ENCODE assay signal across 9 cellular contexts in the genomic region with DNA sequence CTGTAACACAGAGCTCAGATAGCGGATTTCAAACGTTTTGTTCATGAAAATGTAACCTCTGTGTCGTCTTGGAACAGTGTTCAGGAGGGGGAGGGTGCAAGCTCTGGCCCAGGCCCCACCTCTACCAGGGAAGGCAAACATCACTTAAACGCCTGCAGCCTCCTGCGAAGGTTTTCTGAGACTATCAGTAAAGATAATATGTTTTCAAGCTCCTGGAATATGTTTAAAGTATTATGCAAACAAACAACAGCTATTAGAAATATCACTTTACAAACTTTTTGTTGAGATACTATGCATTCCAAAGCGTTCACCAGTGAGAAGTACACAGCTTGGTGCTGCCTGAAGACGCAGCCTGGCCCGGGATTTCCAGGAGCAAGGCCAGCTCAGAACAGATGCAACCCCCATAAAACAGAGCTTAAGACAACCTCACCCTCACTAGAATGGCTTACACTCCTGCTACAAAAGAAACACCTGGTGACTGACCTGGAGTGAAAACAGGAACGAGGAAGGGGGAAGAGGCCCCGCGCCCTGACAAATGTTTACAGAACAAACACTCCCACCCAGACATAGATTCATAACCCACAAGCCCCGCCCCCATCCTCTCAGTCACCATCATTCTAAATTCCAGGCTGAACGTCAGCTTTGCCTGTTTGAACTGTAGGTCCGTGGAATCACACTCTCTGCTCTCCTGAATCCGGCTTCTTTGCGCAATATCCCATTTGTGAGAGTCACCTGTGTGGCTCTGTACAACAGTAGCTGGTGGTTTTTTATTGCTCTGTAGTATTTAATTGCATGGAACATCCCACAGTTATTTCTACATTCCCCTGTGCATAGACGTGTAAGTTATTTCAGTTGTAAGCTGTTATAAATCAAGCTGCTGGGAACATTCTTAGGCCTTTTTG.
A peak's percentile ranks its signal among the peaks of the same experiment; 100 is the strongest.
DNase-seq lines count a peak whose midpoint lies in the region; ATAC-seq, FAIRE-seq and TF ChIP-seq lines count a peak whose summit lies in the region.
"Had no signal": no experiment of that assay in that cellular context is flagged by ENCODE, and none has a peak within 500 bp of the region (broad histone marks: within the 10 kb centered on the region; RNA-seq: fewer than 3 reads in every experiment).

No MANE protein-coding gene starts in this region.

- no peak for TF ChIP-seq POLR2A in HepG2 (IDR thresholded peaks at IDR 0.05; ENCODE audit: insufficient read depth in 1 of 2, low read depth in 2 of 2, low read length in 2 of 2)
- TF ChIP-seq POLR2A in right lobe of liver (IDR thresholded peaks at IDR 0.05) = no peak

- TF ChIP-seq EP300 in HepG2 (IDR thresholded peaks at IDR 0.05; ENCODE audit: low read depth in 2 of 2, low read length in 2 of 2) (peak in 1 of 2 experiments; percentile 78; a peak in 2 of 4 replicates), HepG2 (CRISPR knock-in tag; IDR thresholded peaks at IDR 0.05; ENCODE audit: borderline replicate concordance) (no peak)

- no peak for TF ChIP-seq RAD21 in HepG2 (CRISPR knock-in tag; IDR thresholded peaks at IDR 0.05)

- FAIRE-seq in HepG2 (lab: Jason Lieb, UNC) = peak; percentile 95

- H3K27me3 ChIP-seq in HepG2 (ENCODE audit: control insufficient read depth in 1 of 2, insufficient read depth in 2 of 2, low read length in 2 of 2) = no peaks in the 10 kb centered on the region
- H3K27me3 ChIP-seq in right lobe of liver = no peaks in the 10 kb centered on the region

- TF ChIP-seq CTCF in HepG2 (CRISPR knock-in tag; IDR thresholded peaks at IDR 0.05) = no peak
- no peak for TF ChIP-seq CTCF in right lobe of liver (IDR thresholded peaks at IDR 0.05)
- TF ChIP-seq CTCF in GM10248 (IDR thresholded peaks at IDR 0.05; ENCODE audit: control extremely low read depth, extremely low read depth, low read depth, missing control alignments) = no peak

- 0% methylated on average over 15 of the region's 17 CpGs for WGBS in HepG2 (ENCODE audit: low lambda C conversion rate)
- 6% methylated on average over 14 of the region's 17 CpGs for WGBS in right lobe of liver (ENCODE audit: insufficient coverage, low coverage, low lambda C conversion rate, missing lambda C conversion rate)

- no peaks in the 10 kb centered on the region for H3K9me3 ChIP-seq in HepG2 (ENCODE audit: low read length)
- no peaks in the 10 kb centered on the region for H3K9me3 ChIP-seq in right lobe of liver

- POLR2A ChIA-PET in HepG2 (lab: Yijun Ruan, JAX) = interaction anchor here (1.0 to 1.1 kb wide), 2 partner anchors 431 to 544 kb away, joined by 3 read pairs; no protein-coding TSS in a partner anchor
- POLR2A ChIA-PET in GM10248 (lab: Yijun Ruan, JAX) = no interaction called here

- in situ Hi-C loops in HepG2 (cut with HindIII; ENCODE audit: extremely low pct_ligation_motif_present, low pct_unique_long_range_greater_than_20kb) = no loop called here

- H3K36me3 ChIP-seq in HepG2 (replicated peaks in 1 of 2; ENCODE audit: control insufficient read depth in 1 of 2, insufficient read depth in 2 of 2, low read length in 2 of 2) (no peaks in the 10 kb centered on the region; a peak in 2 of 5 replicates), right lobe of liver (no peaks in the 10 kb centered on the region)

- peak overlapping the region; percentile 1 to 47 (median 39); a peak in 5 of 6 replicates for H3K4me3 ChIP-seq in HepG2 (replicated peaks in 1 of 3; ENCODE audit: insufficient read depth in 1 of 3, low read depth in 2 of 3, low read length in 3 of 3)
- H3K4me3 ChIP-seq in right lobe of liver = no peak overlapping the region

- H4K20me1 ChIP-seq in HepG2 (ENCODE audit: insufficient read depth, low read length) = peaks cover 32% of the 10 kb centered on the region; the same call in 1 of the 2 replicates

- peaks cover 33% of the 10 kb centered on the region for H3K4me1 ChIP-seq in HepG2 (ENCODE audit: insufficient read depth, low read length)
- no peaks in the 10 kb centered on the region for H3K4me1 ChIP-seq in right lobe of liver

- no peak overlapping the region for H2AFZ ChIP-seq in HepG2 (ENCODE audit: low read length)

- intact Hi-C loops in HepG2 (cut with micrococcal nuclease; ENCODE audit: unreplicated experiment) (loop anchor here (10.0 kb wide), 1 partner anchor 62 kb away; no protein-coding TSS in a partner anchor), right lobe of liver (cut with DNase I) (no loop called here)

- peak overlapping the region; percentile 87 for H3K4me2 ChIP-seq in HepG2 (ENCODE audit: low read depth, low read length)

- DNase-seq in HepG2 (ENCODE audit: low spot score) (peak; percentile 95), right lobe of liver (no peak), RKO (ENCODE audit: low spot score) (peak; percentile 28), left kidney (ENCODE audit: low read depth, low spot score) (peak; percentile 86), NCI-H446 (lab: John Stamatoyannopoulos, UW) (no peak), GM10248 (ENCODE audit: extremely low spot score) (no peak)
- DNase-seq in stimulated activated naive CD8-positive, alpha-beta T cell treated with anti-CD3 and anti-CD28 coated beads, Interleukin-15, Interleukin-2, amounts not matched to agents 100 U/mL and 50 U/mL, for 24 hours = no peak

- TSS peak; percentile 77 for BruUV-seq in HepG2 (replicated peaks; lab: Mats Ljungman, UMichigan)

- peak overlapping the region; percentile 72 for H3K27ac ChIP-seq in HepG2 (ENCODE audit: extremely low read length, insufficient read depth, low read length)
- no peak overlapping the region for H3K27ac ChIP-seq in right lobe of liver

- no peaks in the 10 kb centered on the region for H3K79me2 ChIP-seq in HepG2 (ENCODE audit: insufficient read depth, low read length)

- ATAC-seq in HepG2 = peak; percentile 92
- ATAC-seq in right lobe of liver = no peak
- no peak for ATAC-seq in HG03196 (IDR thresholded peaks at IDR 0.05; ENCODE audit: unreplicated experiment)
- no peak for ATAC-seq in stimulated activated naive CD8-positive, alpha-beta T cell treated with anti-CD3 and anti-CD28 coated beads, Interleukin-15, Interleukin-2, amounts not matched to agents 100 U/mL and 50 U/mL, for 24 hours
- ATAC-seq: left lobe of liver had no signal

- no peak overlapping the region for H3K9ac ChIP-seq in HepG2 (ENCODE audit: insufficient read depth, low read depth, low read length)

- CTCF ChIA-PET in HepG2 (lab: Yijun Ruan, JAX; ENCODE audit: low intra/inter-chr PET ratio, low total read pairs) = no interaction called here
- CTCF ChIA-PET in GM10248 (lab: Yijun Ruan, JAX) = no interaction called here

TF ChIP-seq in HepG2, 621 proteins besides CTCF, POLR2A, EP300 and RAD21 (continues in another document):
- no peak; the same call in 1 of the 2 replicates for TF ChIP-seq SMAD3 (CRISPR knock-in tag; IDR thresholded peaks at IDR 0.05)
- TF ChIP-seq KLF12 (CRISPR knock-in tag; IDR thresholded peaks at IDR 0.05; ENCODE audit: borderline replicate concordance) = no peak
- no peak for TF ChIP-seq KAT2B (IDR thresholded peaks at IDR 0.05; ENCODE audit: borderline replicate concordance, low read depth, low read length)
- 0 out of 2 replicates have a peak, but pooled peaks have one; percentile 36 for TF ChIP-seq KMT2B (CRISPR knock-in tag; IDR thresholded peaks at IDR 0.05)
- TF ChIP-seq, protein P1, sequence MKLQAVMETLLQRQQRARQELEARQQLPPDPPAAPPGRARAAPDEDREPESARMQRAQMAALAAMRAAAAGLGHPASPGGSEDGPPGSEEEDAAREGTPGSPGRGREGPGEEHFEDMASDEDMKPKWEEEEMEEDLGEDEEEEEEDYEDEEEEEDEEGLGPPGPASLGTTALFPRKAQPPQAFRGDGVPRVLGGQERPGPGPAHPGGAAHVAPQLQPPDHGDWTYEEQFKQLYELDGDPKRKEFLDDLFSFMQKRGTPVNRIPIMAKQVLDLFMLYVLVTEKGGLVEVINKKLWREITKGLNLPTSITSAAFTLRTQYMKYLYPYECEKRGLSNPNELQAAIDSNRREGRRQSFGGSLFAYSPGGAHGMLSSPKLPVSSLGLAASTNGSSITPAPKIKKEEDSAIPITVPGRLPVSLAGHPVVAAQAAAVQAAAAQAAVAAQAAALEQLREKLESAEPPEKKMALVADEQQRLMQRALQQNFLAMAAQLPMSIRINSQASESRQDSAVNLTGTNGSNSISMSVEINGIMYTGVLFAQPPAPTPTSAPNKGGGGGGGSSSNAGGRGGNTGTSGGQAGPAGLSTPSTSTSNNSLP (IDR thresholded peaks at IDR 0.05; ENCODE audit: low read depth, low read length) = peak; percentile 60
- TF ChIP-seq PHF21A (CRISPR knock-in tag; IDR thresholded peaks at IDR 0.05) = peak; percentile 87
- TF ChIP-seq ZFP37 (CRISPR knock-in tag; IDR thresholded peaks at IDR 0.05; ENCODE audit: borderline replicate concordance) = 0 out of 2 replicates have a peak, but pooled peaks have one; percentile 25
- TF ChIP-seq, protein P2, sequence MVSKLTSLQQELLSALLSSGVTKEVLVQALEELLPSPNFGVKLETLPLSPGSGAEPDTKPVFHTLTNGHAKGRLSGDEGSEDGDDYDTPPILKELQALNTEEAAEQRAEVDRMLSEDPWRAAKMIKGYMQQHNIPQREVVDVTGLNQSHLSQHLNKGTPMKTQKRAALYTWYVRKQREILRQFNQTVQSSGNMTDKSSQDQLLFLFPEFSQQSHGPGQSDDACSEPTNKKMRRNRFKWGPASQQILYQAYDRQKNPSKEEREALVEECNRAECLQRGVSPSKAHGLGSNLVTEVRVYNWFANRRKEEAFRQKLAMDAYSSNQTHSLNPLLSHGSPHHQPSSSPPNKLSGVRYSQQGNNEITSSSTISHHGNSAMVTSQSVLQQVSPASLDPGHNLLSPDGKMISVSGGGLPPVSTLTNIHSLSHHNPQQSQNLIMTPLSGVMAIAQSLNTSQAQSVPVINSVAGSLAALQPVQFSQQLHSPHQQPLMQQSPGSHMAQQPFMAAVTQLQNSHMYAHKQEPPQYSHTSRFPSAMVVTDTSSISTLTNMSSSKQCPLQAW (CRISPR knock-in tag; IDR thresholded peaks at IDR 0.05) = peak; percentile 79
- TF ChIP-seq ETV5 (CRISPR knock-in tag; IDR thresholded peaks at IDR 0.05; ENCODE audit: borderline replicate concordance) = peak; percentile 73
- TF ChIP-seq, protein P3, sequence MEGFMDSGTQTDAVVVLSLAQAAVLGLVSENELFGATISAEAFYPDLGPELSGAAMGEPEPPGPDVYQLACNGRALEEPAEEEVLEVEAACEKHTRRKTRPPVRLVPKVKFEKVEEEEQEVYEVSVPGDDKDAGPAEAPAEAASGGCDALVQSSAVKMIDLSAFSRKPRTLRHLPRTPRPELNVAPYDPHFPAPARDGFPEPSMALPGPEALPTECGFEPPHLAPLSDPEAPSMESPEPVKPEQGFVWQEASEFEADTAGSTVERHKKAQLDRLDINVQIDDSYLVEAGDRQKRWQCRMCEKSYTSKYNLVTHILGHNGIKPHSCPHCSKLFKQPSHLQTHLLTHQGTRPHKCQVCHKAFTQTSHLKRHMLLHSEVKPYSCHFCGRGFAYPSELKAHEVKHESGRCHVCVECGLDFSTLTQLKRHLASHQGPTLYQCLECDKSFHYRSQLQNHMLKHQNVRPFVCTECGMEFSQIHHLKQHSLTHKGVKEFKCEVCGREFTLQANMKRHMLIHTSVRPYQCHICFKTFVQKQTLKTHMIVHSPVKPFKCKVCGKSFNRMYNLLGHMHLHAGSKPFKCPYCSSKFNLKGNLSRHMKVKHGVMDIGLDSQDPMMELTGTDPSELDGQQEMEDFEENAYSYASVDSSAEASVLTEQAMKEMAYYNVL (CRISPR knock-in tag; IDR thresholded peaks at IDR 0.05; ENCODE audit: borderline replicate concordance) = peak; percentile 46; the same call in 1 of the 2 replicates

Comparison
In these comparisons a context has a peak if more than half of its experiments do, and no peak if none do; other contexts are left out.
1. DNase-seq: peak in HepG2 (single experiment), RKO (single experiment) and left kidney (single experiment); none in right lobe of liver (0 of 3), NCI-H446 (0 of 2), GM10248 (single experiment) and stimulated activated naive CD8-positive, alpha-beta T cell treated with anti-CD3 and anti-CD28 coated beads, Interleukin-15, Interleukin-2, amounts not matched to agents 100 U/mL and 50 U/mL, for 24 hours (single experiment).
2. H3K4me3 ChIP-seq: peak in HepG2 (3 of 3); none in right lobe of liver (0 of 3).